ENCODE assay signal across 8 cellular contexts in the genomic region with DNA sequence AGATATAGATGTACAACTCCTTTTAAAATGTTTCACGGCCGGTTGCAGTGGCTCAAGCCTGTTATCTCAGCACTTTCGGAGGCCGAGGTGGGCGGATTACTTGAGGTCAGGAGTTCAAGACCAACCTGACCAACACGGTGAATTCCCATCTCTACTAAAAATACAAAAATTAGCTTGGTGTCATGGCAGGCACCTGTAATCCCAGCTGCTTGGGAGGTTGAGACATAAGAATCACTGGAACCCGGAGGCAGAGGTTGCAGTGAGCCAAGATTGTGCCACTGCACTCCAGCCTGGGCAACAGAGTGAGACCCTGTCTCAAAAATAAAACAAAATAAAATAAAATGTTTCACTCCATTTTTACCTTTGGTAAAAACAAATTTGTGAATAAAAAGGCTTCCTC. TPM values are rescaled to one million over a fixed set of nuclear protein-coding genes. Genes with fewer than 3 reads are reported as not detected.
DNase-seq lines count a peak whose midpoint lies in the region; ATAC-seq and TF ChIP-seq lines count a peak whose summit lies in the region.
"Not testable (repeated sequence)": the region's sequence is repeated elsewhere in the genome, so short reads cannot be mapped to it uniquely, and the experiment has no call there.

No MANE protein-coding gene starts in this region.

- not testable (repeated sequence) for H3K9me3 ChIP-seq in BLaER1; HCT116 (ENCODE audit: control insufficient read depth in 1 of 2, insufficient read depth in 1 of 2, low read depth in 1 of 2, low read length in 2 of 2); SU-DHL-6 (ENCODE audit: insufficient read depth, low read length); naive thymus-derived CD4-positive, alpha-beta T cell (ENCODE audit: control insufficient read depth in 2 of 3, low read length in 3 of 3)

- CTCF ChIA-PET in HCT116 (lab: Charles Lee); naive thymus-derived CD4-positive, alpha-beta T cell (lab: Charles Lee): not testable (repeated sequence)

- not testable (repeated sequence) for TF ChIP-seq CTCF in HCT116 (IDR thresholded peaks at IDR 0.05 in 2 of 3, conservative IDR thresholded peaks at IDR 0.05 in 1 of 3; ENCODE audit: borderline replicate concordance in 1 of 3, insufficient read depth in 1 of 3, low read depth in 2 of 3, low read length in 2 of 3); SU-DHL-6 (IDR thresholded peaks at IDR 0.05; ENCODE audit: insufficient read depth, low read length, poor library complexity, severe bottlenecking); brain (conservative IDR thresholded peaks at IDR 0.05); glutamatergic neuron (IDR thresholded peaks at IDR 0.05; ENCODE audit: partially characterized antibody, unreplicated experiment)

- H3K4me1 Mint-ChIP-seq in activated T-cell treated with anti-CD3 and anti-CD28 coated beads, Interleukin-2, amount 50 U/mL, for 72 hours (ENCODE audit: low read depth): peaks cover 31% of the 10 kb centered on the region
- peaks cover 48% of the 10 kb centered on the region for H3K4me1 Mint-ChIP-seq in brain
- peaks cover 15% of the 10 kb centered on the region for H3K4me1 Mint-ChIP-seq in glutamatergic neuron (ENCODE audit: low read depth, unreplicated experiment)
- H3K4me1 Mint-ChIP-seq in naive thymus-derived CD4-positive, alpha-beta T cell: peaks cover 13 to 44% (median 27%) of the 10 kb centered on the region in 7 donors
- peaks cover 30% of the 10 kb centered on the region for H3K4me1 Mint-ChIP-seq in stimulated activated memory B cell treated with anti-CD40 and anti-IgM and Interleukin-4, amounts not matched to agents 10 μg/mL and 1 μg/mL and 100 μg/mL, for 72 hours

- POLR2A ChIA-PET in HCT116 (lab: Charles Lee): interaction anchor here (1.4 kb wide), 1 partner anchor 10 kb away, joined by 3 read pairs; no protein-coding TSS in a partner anchor
- POLR2A ChIA-PET in naive thymus-derived CD4-positive, alpha-beta T cell (lab: Charles Lee): interaction anchor here (1.0 to 1.5 kb wide), 3 partner anchors 13 to 28 kb away, joined by 3 to 4 read pairs (median 3); no protein-coding TSS in a partner anchor

- H3K9ac ChIP-seq in BLaER1; SU-DHL-6 (ENCODE audit: low read length): not testable (repeated sequence)
- 0 out of 2 replicates have a peak overlapping the region, but pooled peaks have one; percentile 1 for H3K9ac ChIP-seq in HCT116 (ENCODE audit: low read length)

- DNase-seq in HCT116 (ENCODE audit: low read depth, low spot score); activated T-cell treated with anti-CD3 and anti-CD28 coated beads, Interleukin-2, amount 50 U/mL, for 72 hours; glutamatergic neuron; naive thymus-derived CD4-positive, alpha-beta T cell: not testable (repeated sequence)

- H3K36me3 ChIP-seq in BLaER1: peaks cover 32% of the 10 kb centered on the region
- not testable (repeated sequence) for H3K36me3 ChIP-seq in HCT116 (ENCODE audit: control insufficient read depth in 1 of 2, insufficient read depth in 2 of 2, low read length in 2 of 2); SU-DHL-6 (ENCODE audit: low read length); naive thymus-derived CD4-positive, alpha-beta T cell (ENCODE audit: control insufficient read depth in 2 of 3, insufficient read depth in 3 of 3, low read length in 3 of 3)

- TF ChIP-seq POLR2A in HCT116 (IDR thresholded peaks at IDR 0.05; ENCODE audit: borderline replicate concordance, extremely low read depth, insufficient read depth, insufficient read length): not testable (repeated sequence)

- ATAC-seq in HCT116; activated T-cell treated with anti-CD3 and anti-CD28 coated beads, Interleukin-2, amount 50 U/mL, for 72 hours (replicated peaks in 1 of 2); naive thymus-derived CD4-positive, alpha-beta T cell; stimulated activated memory B cell treated with anti-CD40 and anti-IgM and Interleukin-4, amounts not matched to agents 10 μg/mL and 1 μg/mL and 100 μg/mL, for 72 hours: not testable (repeated sequence)

- not testable (repeated sequence) for H3K4me3 Mint-ChIP-seq in activated T-cell treated with anti-CD3 and anti-CD28 coated beads, Interleukin-2, amount 50 U/mL, for 72 hours; stimulated activated memory B cell treated with anti-CD40 and anti-IgM and Interleukin-4, amounts not matched to agents 10 μg/mL and 1 μg/mL and 100 μg/mL, for 72 hours
- H3K4me3 Mint-ChIP-seq in brain (peak overlapping the region; percentile 30 to 95 (median 90)), glutamatergic neuron (ENCODE audit: unreplicated experiment) (peak overlapping the region; percentile 73)
- peak overlapping the region in 1 of 10 donors; percentile 24 for H3K4me3 Mint-ChIP-seq in naive thymus-derived CD4-positive, alpha-beta T cell

- RAD21 ChIA-PET in HCT116 (lab: Charles Lee; ENCODE audit: low non-redundant PET in 1 of 2, low total read pairs in 2 of 2, uncharacterized antibody in 2 of 2, unreplicated experiment in 2 of 2): not testable (repeated sequence)

- H3K79me2 ChIP-seq in HCT116 (ENCODE audit: insufficient read depth, low read length): peaks cover 69% of the 10 kb centered on the region
- not testable (repeated sequence) for H3K79me2 ChIP-seq in SU-DHL-6 (ENCODE audit: insufficient read depth, low read length)

- H3K4me3 ChIP-seq in BLaER1; HCT116 (replicated peaks in 1 of 2; ENCODE audit: low read depth in 1 of 2, low read length in 2 of 2); SU-DHL-6 (ENCODE audit: insufficient read depth, low read length, poor library complexity, severe bottlenecking); naive thymus-derived CD4-positive, alpha-beta T cell (ENCODE audit: low read length): not testable (repeated sequence)

- BruUV-seq in HCT116 (replicated peaks; lab: Mats Ljungman, UMichigan): not testable (repeated sequence)

- not testable (repeated sequence) for H3K27me3 Mint-ChIP-seq in activated T-cell treated with anti-CD3 and anti-CD28 coated beads, Interleukin-2, amount 50 U/mL, for 72 hours (ENCODE audit: low read depth); naive thymus-derived CD4-positive, alpha-beta T cell; stimulated activated memory B cell treated with anti-CD40 and anti-IgM and Interleukin-4, amounts not matched to agents 10 μg/mL and 1 μg/mL and 100 μg/mL, for 72 hours
- H3K27me3 Mint-ChIP-seq in brain (peaks cover 13% of the 10 kb centered on the region), glutamatergic neuron (ENCODE audit: unreplicated experiment) (peaks cover 14% of the 10 kb centered on the region)

- peaks cover 4 to 11% of the 10 kb centered on the region in 2 donors for H3K36me3 Mint-ChIP-seq in activated T-cell treated with anti-CD3 and anti-CD28 coated beads, Interleukin-2, amount 50 U/mL, for 72 hours (ENCODE audit: insufficient read depth in 2 of 2)
- peaks cover 18% of the 10 kb centered on the region for H3K36me3 Mint-ChIP-seq in brain
- not testable (repeated sequence) for H3K36me3 Mint-ChIP-seq in glutamatergic neuron (ENCODE audit: unreplicated experiment); stimulated activated memory B cell treated with anti-CD40 and anti-IgM and Interleukin-4, amounts not matched to agents 10 μg/mL and 1 μg/mL and 100 μg/mL, for 72 hours
- peaks cover 0 to 14% (median 0%) of the 10 kb centered on the region in 5 donors for H3K36me3 Mint-ChIP-seq in naive thymus-derived CD4-positive, alpha-beta T cell

- H3F3A ChIP-seq in SU-DHL-6 (ENCODE audit: insufficient read depth): peaks cover 19% of the 10 kb centered on the region

- intact Hi-C loops in HCT116 (cut with micrococcal nuclease): not testable (repeated sequence)
- intact Hi-C loops in naive thymus-derived CD4-positive, alpha-beta T cell (cut with micrococcal nuclease): loop anchor here (1.0 to 10.0 kb wide), 8 partner anchors 28 to 1954 kb away; partner anchors contain the start of genes CASP6 (in 1 of the 2), FAM241A (in 1 of the 2), MCUB (in 1 of the 2) and OSTC (in 1 of the 2)

- H3K4me1 ChIP-seq in BLaER1 (peaks cover 34% of the 10 kb centered on the region), HCT116 (ENCODE audit: control insufficient read depth in 1 of 2, insufficient read depth in 2 of 2, low read length in 2 of 2) (peaks cover 22 to 27% of the 10 kb centered on the region in 2 experiments)
- H3K4me1 ChIP-seq in naive thymus-derived CD4-positive, alpha-beta T cell (ENCODE audit: control insufficient read depth in 2 of 2, insufficient read depth in 2 of 2, low read length in 2 of 2): peaks cover 0 to 11% of the 10 kb centered on the region in 2 donors

- H3K9me2 ChIP-seq in HCT116 (ENCODE audit: insufficient read depth); SU-DHL-6 (replicated peaks; ENCODE audit: insufficient read depth, low read length): not testable (repeated sequence)

- H3K27me3 ChIP-seq in BLaER1; HCT116 (ENCODE audit: insufficient read depth, low read length); SU-DHL-6 (ENCODE audit: low read length); naive thymus-derived CD4-positive, alpha-beta T cell (ENCODE audit: control insufficient read depth in 2 of 2, insufficient read depth in 2 of 2, low read length in 2 of 2): not testable (repeated sequence)

- not testable (repeated sequence) for H4K20me1 ChIP-seq in BLaER1; HCT116 (ENCODE audit: insufficient read depth); SU-DHL-6 (ENCODE audit: low read depth, low read length)

- H3K4me2 ChIP-seq in BLaER1 (peak overlapping the region; percentile 95; the same call in 1 of the 2 replicates), HCT116 (ENCODE audit: low read length) (peak overlapping the region; percentile 53; the same call in 1 of the 2 replicates), SU-DHL-6 (ENCODE audit: low read depth, low read length, poor library complexity, severe bottlenecking) (peak overlapping the region; percentile 55)

- not testable (repeated sequence) for H2AFZ ChIP-seq in HCT116 (ENCODE audit: low read depth, low read length, poor library complexity, severe bottlenecking); SU-DHL-6 (ENCODE audit: low read depth, low read length, severe bottlenecking)

- TF ChIP-seq RAD21 in HCT116 (IDR thresholded peaks at IDR 0.05; ENCODE audit: low read depth): not testable (repeated sequence)

- not testable (repeated sequence) for H3K27ac ChIP-seq in BLaER1; HCT116 (ENCODE audit: low read depth, low read length)
- peak overlapping the region; percentile 58 for H3K27ac ChIP-seq in SU-DHL-6 (ENCODE audit: low read depth, low read length)
- H3K27ac ChIP-seq in naive thymus-derived CD4-positive, alpha-beta T cell (ENCODE audit: low read depth, low read length): peak overlapping the region; percentile 59

- H3K27ac Mint-ChIP-seq in activated T-cell treated with anti-CD3 and anti-CD28 coated beads, Interleukin-2, amount 50 U/mL, for 72 hours: peak overlapping the region; percentile 88
- H3K27ac Mint-ChIP-seq in brain (peak overlapping the region in 4 of 5 experiments; percentile 97 to 100 (median 99)), glutamatergic neuron (ENCODE audit: unreplicated experiment) (peak overlapping the region; percentile 92)
- H3K27ac Mint-ChIP-seq in naive thymus-derived CD4-positive, alpha-beta T cell: peak overlapping the region; percentile 29 to 97 (median 92)
- H3K27ac Mint-ChIP-seq in stimulated activated memory B cell treated with anti-CD40 and anti-IgM and Interleukin-4, amounts not matched to agents 10 μg/mL and 1 μg/mL and 100 μg/mL, for 72 hours: peak overlapping the region; percentile 61

- not testable (repeated sequence) for H3K9me3 Mint-ChIP-seq in activated T-cell treated with anti-CD3 and anti-CD28 coated beads, Interleukin-2, amount 50 U/mL, for 72 hours; brain; naive thymus-derived CD4-positive, alpha-beta T cell; stimulated activated memory B cell treated with anti-CD40 and anti-IgM and Interleukin-4, amounts not matched to agents 10 μg/mL and 1 μg/mL and 100 μg/mL, for 72 hours
- H3K9me3 Mint-ChIP-seq in glutamatergic neuron (ENCODE audit: unreplicated experiment): peaks cover 11% of the 10 kb centered on the region

RNA-seq across cellular contexts. Expression of gene ELOVL6, which starts 5.1 kb away (rescaled TPM):
- 38.7 TPM for total RNA-seq in HCT116 (2021; ENCODE audit: unreplicated experiment)
- 21.2 and 24.6 TPM in 2 replicates for polyA plus RNA-seq in HCT116 (2012)
- total RNA-seq in activated T-cell treated with anti-CD3 and anti-CD28 coated beads, Interleukin-2, amount 50 U/mL, for 72 hours: 10 to 100 TPM; 15.8 to 21.3 TPM
- polyA plus RNA-seq in brain (ENCODE audit: insufficient read depth, low read depth, low replicate concordance): 2.3 TPM
- 60.1 TPM for total RNA-seq in glutamatergic neuron (ENCODE audit: unreplicated experiment)
- 10 to 100 TPM in 1 of 5 experiments, 1 to 10 TPM in 2, under 1 TPM in 2; 0.24 to 32.9 (median 2.0) TPM for total RNA-seq in naive thymus-derived CD4-positive, alpha-beta T cell
- under 1 TPM; 0.13 to 0.41 TPM for polyA plus RNA-seq in naive thymus-derived CD4-positive, alpha-beta T cell
